Comparison of ENCODE assay signal across 8 cellular contexts in the genomic region with DNA sequence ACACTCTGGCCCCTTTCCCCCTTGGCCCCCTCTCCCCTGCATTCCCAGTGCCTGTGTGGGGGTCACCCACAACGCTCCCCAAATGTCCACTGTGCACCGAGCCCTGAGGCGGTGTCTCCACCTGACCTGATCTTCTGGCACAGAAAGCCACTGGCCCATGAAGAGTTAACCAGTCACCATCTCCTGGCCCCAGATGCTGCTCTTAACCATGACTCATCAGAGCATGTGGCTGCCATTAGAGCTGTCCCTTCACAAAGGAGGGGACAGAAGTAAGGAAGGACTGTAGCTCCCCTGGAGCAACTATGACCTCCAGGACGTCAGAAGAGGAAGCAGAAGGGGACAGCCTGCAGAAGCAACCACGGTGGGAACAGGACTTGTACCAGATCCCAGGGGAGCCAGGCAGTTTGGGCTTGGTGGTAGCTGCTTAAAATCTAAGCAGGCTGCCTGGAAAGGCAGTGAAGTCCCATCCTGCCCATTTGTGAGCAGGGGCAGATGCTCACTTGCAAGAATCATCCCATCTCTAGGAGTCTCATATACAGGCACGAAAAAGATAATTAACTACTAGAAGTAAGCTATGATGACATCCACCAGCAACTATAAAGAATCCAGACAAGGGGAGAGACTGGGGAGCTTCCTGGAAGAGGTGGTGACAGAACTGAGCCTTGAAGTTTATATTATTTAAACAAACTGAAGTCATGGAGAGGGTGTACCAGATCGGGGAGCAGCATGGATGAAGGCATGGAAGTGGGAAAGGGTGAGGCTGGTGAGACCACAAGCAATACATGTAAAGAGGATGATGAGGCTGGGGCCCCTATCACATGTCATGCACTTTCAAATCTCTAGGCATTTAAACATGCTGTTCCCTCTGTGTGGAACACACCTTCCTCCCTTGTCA.
A peak's percentile ranks its signal among the peaks of the same experiment; 100 is the strongest.
DNase-seq lines count a peak whose midpoint lies in the region; FAIRE-seq and TF ChIP-seq lines count a peak whose summit lies in the region.

No MANE protein-coding gene starts in this region.

- no peak for TF ChIP-seq CTCF in astrocyte of the spinal cord (IDR thresholded peaks at IDR 0.05; ENCODE audit: low read depth, low read length)

- DNase-seq in NCI-H2107 treated with DMSO at 0.1 percent for 48 hours (lab: John Stamatoyannopoulos, UW; ENCODE audit: unreplicated experiment) (peak; percentile 59), NCI-H2107 (lab: John Stamatoyannopoulos, UW) (no peak), H54 (ENCODE audit: insufficient read length, low spot score) (peak; percentile 91), NCI-H2227 (lab: John Stamatoyannopoulos, UW; ENCODE audit: unreplicated experiment) (peak; percentile 63), astrocyte of the spinal cord (ENCODE audit: low read depth, low spot score) (peak; percentile 36), iPS-NIHi7 (ENCODE audit: extremely low spot score) (peak; percentile 71), stromal cell of bone marrow (ENCODE audit: low read depth) (peak; percentile 33), kidney glomerular epithelial cell (lab: John Stamatoyannopoulos, UW) (no peak)

- no peak for TF ChIP-seq POLR2A in H54 (IDR thresholded peaks at IDR 0.05; ENCODE audit: low read depth, low read length)

- FAIRE-seq in H54 (lab: Jason Lieb, UNC): no peak

- in situ Hi-C loops in astrocyte of the spinal cord (cut with HindIII; ENCODE audit: low sequenced_read_pairs): no loop called here

- H3K4me3 ChIP-seq in astrocyte of the spinal cord (ENCODE audit: low read depth, low read length): no peak overlapping the region

Comparison
In these comparisons a context has a peak if more than half of its experiments do, and no peak if none do; other contexts are left out.
1. DNase-seq: peak in NCI-H2107 treated with DMSO at 0.1 percent for 48 hours (single experiment), H54 (single experiment), NCI-H2227 (single experiment), astrocyte of the spinal cord (single experiment), iPS-NIHi7 (single experiment) and stromal cell of bone marrow (single experiment); none in NCI-H2107 (single experiment) and kidney glomerular epithelial cell (single experiment).